In the genomic region with DNA sequence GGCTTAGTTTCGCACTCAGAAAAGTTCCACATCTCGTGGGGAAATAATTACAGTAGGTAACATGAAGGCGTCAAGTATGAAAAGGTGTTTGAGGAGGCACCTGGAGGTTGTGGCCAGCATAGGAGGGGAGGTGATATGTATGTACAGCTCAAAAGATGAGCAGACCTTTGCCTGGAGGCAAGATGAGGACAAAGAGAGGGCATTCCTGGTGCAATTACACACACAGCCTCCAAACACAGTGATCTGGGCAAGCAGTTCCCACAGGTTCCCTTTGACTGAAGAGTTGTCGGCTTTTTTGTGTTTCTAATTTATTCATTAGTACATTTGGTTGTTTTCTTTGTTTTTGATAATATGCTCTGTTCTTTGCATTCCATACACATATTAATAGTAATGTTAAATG, we compare ENCODE assay signal across 1 cellular context.
TF ChIP-seq lines count a peak whose summit lies in the region.

No MANE protein-coding gene starts in this region.

TF ChIP-seq in GM23338, 12 proteins besides CTCF, POLR2A, EP300 and RAD21 (continued from another document):
- TF ChIP-seq, protein P1, sequence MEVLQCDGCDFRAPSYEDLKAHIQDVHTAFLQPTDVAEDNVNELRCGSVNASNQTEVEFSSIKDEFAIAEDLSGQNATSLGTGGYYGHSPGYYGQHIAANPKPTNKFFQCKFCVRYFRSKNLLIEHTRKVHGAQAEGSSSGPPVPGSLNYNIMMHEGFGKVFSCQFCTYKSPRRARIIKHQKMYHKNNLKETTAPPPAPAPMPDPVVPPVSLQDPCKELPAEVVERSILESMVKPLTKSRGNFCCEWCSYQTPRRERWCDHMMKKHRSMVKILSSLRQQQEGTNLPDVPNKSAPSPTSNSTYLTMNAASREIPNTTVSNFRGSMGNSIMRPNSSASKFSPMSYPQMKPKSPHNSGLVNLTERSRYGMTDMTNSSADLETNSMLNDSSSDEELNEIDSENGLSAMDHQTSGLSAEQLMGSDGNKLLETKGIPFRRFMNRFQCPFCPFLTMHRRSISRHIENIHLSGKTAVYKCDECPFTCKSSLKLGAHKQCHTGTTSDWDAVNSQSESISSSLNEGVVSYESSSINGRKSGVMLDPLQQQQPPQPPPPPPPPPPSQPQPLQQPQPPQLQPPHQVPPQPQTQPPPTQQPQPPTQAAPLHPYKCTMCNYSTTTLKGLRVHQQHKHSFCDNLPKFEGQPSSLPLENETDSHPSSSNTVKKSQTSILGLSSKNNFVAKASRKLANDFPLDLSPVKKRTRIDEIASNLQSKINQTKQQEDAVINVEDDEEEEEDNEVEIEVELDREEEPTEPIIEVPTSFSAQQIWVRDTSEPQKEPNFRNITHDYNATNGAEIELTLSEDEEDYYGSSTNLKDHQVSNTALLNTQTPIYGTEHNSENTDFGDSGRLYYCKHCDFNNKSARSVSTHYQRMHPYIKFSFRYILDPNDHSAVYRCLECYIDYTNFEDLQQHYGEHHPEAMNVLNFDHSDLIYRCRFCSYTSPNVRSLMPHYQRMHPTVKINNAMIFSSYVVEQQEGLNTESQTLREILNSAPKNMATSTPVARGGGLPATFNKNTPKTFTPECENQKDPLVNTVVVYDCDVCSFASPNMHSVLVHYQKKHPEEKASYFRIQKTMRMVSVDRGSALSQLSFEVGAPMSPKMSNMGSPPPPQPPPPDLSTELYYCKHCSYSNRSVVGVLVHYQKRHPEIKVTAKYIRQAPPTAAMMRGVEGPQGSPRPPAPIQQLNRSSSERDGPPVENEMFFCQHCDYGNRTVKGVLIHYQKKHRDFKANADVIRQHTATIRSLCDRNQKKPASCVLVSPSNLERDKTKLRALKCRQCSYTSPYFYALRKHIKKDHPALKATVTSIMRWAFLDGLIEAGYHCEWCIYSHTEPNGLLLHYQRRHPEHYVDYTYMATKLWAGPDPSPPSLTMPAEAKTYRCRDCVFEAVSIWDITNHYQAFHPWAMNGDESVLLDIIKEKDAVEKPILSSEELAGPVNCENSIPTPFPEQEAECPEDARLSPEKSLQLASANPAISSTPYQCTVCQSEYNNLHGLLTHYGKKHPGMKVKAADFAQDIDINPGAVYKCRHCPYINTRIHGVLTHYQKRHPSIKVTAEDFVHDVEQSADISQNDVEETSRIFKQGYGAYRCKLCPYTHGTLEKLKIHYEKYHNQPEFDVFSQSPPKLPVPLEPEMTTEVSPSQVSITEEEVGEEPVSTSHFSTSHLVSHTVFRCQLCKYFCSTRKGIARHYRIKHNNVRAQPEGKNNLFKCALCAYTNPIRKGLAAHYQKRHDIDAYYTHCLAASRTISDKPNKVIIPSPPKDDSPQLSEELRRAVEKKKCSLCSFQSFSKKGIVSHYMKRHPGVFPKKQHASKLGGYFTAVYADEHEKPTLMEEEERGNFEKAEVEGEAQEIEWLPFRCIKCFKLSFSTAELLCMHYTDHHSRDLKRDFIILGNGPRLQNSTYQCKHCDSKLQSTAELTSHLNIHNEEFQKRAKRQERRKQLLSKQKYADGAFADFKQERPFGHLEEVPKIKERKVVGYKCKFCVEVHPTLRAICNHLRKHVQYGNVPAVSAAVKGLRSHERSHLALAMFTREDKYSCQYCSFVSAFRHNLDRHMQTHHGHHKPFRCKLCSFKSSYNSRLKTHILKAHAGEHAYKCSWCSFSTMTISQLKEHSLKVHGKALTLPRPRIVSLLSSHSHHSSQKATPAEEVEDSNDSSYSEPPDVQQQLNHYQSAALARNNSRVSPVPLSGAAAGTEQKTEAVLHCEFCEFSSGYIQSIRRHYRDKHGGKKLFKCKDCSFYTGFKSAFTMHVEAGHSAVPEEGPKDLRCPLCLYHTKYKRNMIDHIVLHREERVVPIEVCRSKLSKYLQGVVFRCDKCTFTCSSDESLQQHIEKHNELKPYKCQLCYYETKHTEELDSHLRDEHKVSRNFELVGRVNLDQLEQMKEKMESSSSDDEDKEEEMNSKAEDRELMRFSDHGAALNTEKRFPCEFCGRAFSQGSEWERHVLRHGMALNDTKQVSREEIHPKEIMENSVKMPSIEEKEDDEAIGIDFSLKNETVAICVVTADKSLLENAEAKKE (CRISPR knock-in tag; IDR thresholded peaks at IDR 0.05): peak; percentile 28; the same call in 1 of the 2 replicates
